Comparison of ENCODE assay signal across 1 cellular context in genomic region chr9:94925751-94926456, GRCh38.
TF ChIP-seq lines count a peak whose summit lies in the region.

No MANE protein-coding gene starts in this region.

TF ChIP-seq in SK-N-SH, 30 proteins besides CTCF, POLR2A, EP300 and RAD21 (continued from another document):
- TF ChIP-seq, protein P1, sequence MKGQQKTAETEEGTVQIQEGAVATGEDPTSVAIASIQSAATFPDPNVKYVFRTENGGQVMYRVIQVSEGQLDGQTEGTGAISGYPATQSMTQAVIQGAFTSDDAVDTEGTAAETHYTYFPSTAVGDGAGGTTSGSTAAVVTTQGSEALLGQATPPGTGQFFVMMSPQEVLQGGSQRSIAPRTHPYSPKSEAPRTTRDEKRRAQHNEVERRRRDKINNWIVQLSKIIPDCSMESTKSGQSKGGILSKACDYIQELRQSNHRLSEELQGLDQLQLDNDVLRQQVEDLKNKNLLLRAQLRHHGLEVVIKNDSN (IDR thresholded peaks at IDR 0.05; ENCODE audit: borderline replicate concordance, low read depth), result no peak
- no peak for TF ChIP-seq USF2 (IDR thresholded peaks at IDR 0.05; ENCODE audit: borderline replicate concordance, low read depth, low read length)
- TF ChIP-seq MAX (IDR thresholded peaks at IDR 0.05; ENCODE audit: low read depth), result no peak
- no peak for TF ChIP-seq SMC3 (IDR thresholded peaks at IDR 0.05; ENCODE audit: low read depth, low read length)
- no peak for TF ChIP-seq REST (IDR thresholded peaks at IDR 0.05; ENCODE audit: low read depth, low read length)
- TF ChIP-seq FOSL2 (IDR thresholded peaks at IDR 0.05; ENCODE audit: borderline replicate concordance, low read depth), result no peak
TF ChIP-seq in SK-N-SH: peak in this region for 0.
